ENCODE assay signal across 1 cellular context in genomic region chr19:873084-874019, GRCh38.
TF ChIP-seq lines count a peak whose summit lies in the region.

No MANE protein-coding gene starts in this region.

TF ChIP-seq in K562, 482 proteins besides CTCF, POLR2A, EP300 and RAD21:
- TF ChIP-seq ZNF280B (CRISPR knock-in tag; IDR thresholded peaks at IDR 0.05): no peak
- TF ChIP-seq ZNF3 (CRISPR knock-in tag; IDR thresholded peaks at IDR 0.05): no peak
- no peak for TF ChIP-seq GTF2B (IDR thresholded peaks at IDR 0.05; ENCODE audit: extremely low read depth, insufficient read length)
- TF ChIP-seq, protein P1, sequence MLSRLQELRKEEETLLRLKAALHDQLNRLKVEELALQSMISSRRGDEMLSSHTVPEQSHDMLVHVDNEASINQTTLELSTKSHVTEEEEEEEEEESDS (CRISPR knock-in tag; IDR thresholded peaks at IDR 0.05): no peak
- TF ChIP-seq SAFB2 (IDR thresholded peaks at IDR 0.05; ENCODE audit: borderline replicate concordance, low read depth, low read length, severe bottlenecking): no peak
- peak; percentile 45; the same call in 1 of the 2 replicates for TF ChIP-seq RBFOX2 (IDR thresholded peaks at IDR 0.05; ENCODE audit: low read depth, low read length)
- 0 out of 2 replicates have a peak, but pooled peaks have one; percentile 51 for TF ChIP-seq ELF1 (tag; IDR thresholded peaks at IDR 0.05)
- TF ChIP-seq ZNF445 (CRISPR knock-in tag; IDR thresholded peaks at IDR 0.05; ENCODE audit: low read depth): no peak
- peak; percentile 16; the same call in 1 of the 2 replicates for TF ChIP-seq ESRRA (IDR thresholded peaks at IDR 0.05; ENCODE audit: borderline replicate concordance, low read depth)
- TF ChIP-seq, protein P2, sequence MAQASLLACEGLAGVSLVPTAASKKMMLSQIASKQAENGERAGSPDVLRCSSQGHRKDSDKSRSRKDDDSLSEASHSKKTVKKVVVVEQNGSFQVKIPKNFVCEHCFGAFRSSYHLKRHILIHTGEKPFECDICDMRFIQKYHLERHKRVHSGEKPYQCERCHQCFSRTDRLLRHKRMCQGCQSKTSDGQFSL (CRISPR knock-in tag; IDR thresholded peaks at IDR 0.05): peak; percentile 38; the same call in 1 of the 2 replicates
- TF ChIP-seq, protein P2 (tag; IDR thresholded peaks at IDR 0.05): no peak
- no peak for TF ChIP-seq ZFP36 (IDR thresholded peaks at IDR 0.05; ENCODE audit: low read depth, low read length, partially characterized antibody)
- TF ChIP-seq, protein P3, sequence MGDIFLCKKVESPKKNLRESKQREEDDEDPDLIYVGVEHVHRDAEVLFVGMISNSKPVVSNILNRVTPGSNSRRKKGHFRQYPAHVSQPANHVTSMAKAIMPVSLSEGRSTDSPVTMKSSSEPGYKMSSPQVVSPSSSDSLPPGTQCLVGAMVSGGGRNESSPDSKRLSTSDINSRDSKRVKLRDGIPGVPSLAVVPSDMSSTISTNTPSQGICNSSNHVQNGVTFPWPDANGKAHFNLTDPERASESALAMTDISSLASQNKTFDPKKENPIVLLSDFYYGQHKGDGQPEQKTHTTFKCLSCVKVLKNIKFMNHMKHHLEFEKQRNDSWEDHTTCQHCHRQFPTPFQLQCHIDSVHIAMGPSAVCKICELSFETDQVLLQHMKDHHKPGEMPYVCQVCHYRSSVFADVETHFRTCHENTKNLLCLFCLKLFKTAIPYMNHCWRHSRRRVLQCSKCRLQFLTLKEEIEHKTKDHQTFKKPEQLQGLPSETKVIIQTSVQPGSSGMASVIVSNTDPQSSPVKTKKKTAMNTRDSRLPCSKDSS (IDR thresholded peaks at IDR 0.05; ENCODE audit: low read depth, partially characterized antibody): no peak
- no peak for TF ChIP-seq NR2C1 (IDR thresholded peaks at IDR 0.05)
- TF ChIP-seq NR2C1 (tag; IDR thresholded peaks at IDR 0.05): no peak
- TF ChIP-seq, protein P4, sequence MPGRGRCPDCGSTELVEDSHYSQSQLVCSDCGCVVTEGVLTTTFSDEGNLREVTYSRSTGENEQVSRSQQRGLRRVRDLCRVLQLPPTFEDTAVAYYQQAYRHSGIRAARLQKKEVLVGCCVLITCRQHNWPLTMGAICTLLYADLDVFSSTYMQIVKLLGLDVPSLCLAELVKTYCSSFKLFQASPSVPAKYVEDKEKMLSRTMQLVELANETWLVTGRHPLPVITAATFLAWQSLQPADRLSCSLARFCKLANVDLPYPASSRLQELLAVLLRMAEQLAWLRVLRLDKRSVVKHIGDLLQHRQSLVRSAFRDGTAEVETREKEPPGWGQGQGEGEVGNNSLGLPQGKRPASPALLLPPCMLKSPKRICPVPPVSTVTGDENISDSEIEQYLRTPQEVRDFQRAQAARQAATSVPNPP (IDR thresholded peaks at IDR 0.05; ENCODE audit: borderline replicate concordance, insufficient read depth, insufficient read length): no peak
- TF ChIP-seq, protein P5, sequence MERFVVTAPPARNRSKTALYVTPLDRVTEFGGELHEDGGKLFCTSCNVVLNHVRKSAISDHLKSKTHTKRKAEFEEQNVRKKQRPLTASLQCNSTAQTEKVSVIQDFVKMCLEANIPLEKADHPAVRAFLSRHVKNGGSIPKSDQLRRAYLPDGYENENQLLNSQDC (CRISPR knock-in tag; IDR thresholded peaks at IDR 0.05): no peak
- TF ChIP-seq ZNF561 (CRISPR knock-in tag; conservative IDR thresholded peaks at IDR 0.05): no peak
- no peak for TF ChIP-seq MYBL2 (IDR thresholded peaks at IDR 0.05; ENCODE audit: low read depth)
- TF ChIP-seq MYBL2 (CRISPR knock-in tag; IDR thresholded peaks at IDR 0.05; ENCODE audit: borderline replicate concordance): no peak
- TF ChIP-seq SMAD2 (IDR thresholded peaks at IDR 0.05; ENCODE audit: low read depth, low read length): no peak
- TF ChIP-seq ZNF583 (CRISPR knock-in tag; IDR thresholded peaks at IDR 0.05): no peak
- no peak for TF ChIP-seq MAFF (IDR thresholded peaks at IDR 0.05; ENCODE audit: low read length)
- no peak for TF ChIP-seq ZZZ3 (IDR thresholded peaks at IDR 0.05)
- TF ChIP-seq ZNF212 (CRISPR knock-in tag; IDR thresholded peaks at IDR 0.05): no peak
- TF ChIP-seq BCL6 (CRISPR knock-in tag; IDR thresholded peaks at IDR 0.05): no peak
- TF ChIP-seq ATF7 (IDR thresholded peaks at IDR 0.05): no peak
- TF ChIP-seq MTA2 (IDR thresholded peaks at IDR 0.05; ENCODE audit: low read depth): no peak
- TF ChIP-seq, protein P6, sequence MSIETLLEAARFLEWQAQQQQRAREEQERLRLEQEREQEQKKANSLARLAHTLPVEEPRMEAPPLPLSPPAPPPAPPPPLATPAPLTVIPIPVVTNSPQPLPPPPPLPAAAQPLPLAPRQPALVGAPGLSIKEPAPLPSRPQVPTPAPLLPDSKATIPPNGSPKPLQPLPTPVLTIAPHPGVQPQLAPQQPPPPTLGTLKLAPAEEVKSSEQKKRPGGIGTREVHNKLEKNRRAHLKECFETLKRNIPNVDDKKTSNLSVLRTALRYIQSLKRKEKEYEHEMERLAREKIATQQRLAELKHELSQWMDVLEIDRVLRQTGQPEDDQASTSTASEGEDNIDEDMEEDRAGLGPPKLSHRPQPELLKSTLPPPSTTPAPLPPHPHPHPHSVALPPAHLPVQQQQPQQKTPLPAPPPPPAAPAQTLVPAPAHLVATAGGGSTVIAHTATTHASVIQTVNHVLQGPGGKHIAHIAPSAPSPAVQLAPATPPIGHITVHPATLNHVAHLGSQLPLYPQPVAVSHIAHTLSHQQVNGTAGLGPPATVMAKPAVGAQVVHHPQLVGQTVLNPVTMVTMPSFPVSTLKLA (conservative IDR thresholded peaks at IDR 0.05): no peak
- no peak for TF ChIP-seq CBFA2T2 (conservative IDR thresholded peaks at IDR 0.05)
- TF ChIP-seq LCOR (CRISPR knock-in tag; IDR thresholded peaks at IDR 0.05): no peak
- TF ChIP-seq ETV1 (tag; conservative IDR thresholded peaks at IDR 0.05; ENCODE audit: low read depth): no peak
- TF ChIP-seq POLR2G (IDR thresholded peaks at IDR 0.05; ENCODE audit: low read depth, low read length): peak; percentile 69
- TF ChIP-seq MLX (CRISPR knock-in tag; conservative IDR thresholded peaks at IDR 0.05): no peak
- TF ChIP-seq ZFX (CRISPR knock-in tag; IDR thresholded peaks at IDR 0.05): 0 out of 2 replicates have a peak, but pooled peaks have one; percentile 3
- TF ChIP-seq NUFIP1 (IDR thresholded peaks at IDR 0.05; ENCODE audit: partially characterized antibody): no peak
- 0 out of 2 replicates have a peak, but pooled peaks have one; percentile 5 for TF ChIP-seq SPI1 (IDR thresholded peaks at IDR 0.05; ENCODE audit: borderline replicate concordance, low read depth, low read length)
- no peak for TF ChIP-seq KLF16 (IDR thresholded peaks at IDR 0.05)
- TF ChIP-seq ZBTB1 (CRISPR knock-in tag; IDR thresholded peaks at IDR 0.05; ENCODE audit: borderline replicate concordance, low read depth): no peak
- no peak for TF ChIP-seq ZNF830 (CRISPR knock-in tag; IDR thresholded peaks at IDR 0.05)
- TF ChIP-seq BCLAF1 (IDR thresholded peaks at IDR 0.05; ENCODE audit: borderline replicate concordance in 1 of 2, control insufficient read depth in 1 of 2, low read depth in 2 of 2, low read length in 1 of 2): no peak
- TF ChIP-seq, protein P7, sequence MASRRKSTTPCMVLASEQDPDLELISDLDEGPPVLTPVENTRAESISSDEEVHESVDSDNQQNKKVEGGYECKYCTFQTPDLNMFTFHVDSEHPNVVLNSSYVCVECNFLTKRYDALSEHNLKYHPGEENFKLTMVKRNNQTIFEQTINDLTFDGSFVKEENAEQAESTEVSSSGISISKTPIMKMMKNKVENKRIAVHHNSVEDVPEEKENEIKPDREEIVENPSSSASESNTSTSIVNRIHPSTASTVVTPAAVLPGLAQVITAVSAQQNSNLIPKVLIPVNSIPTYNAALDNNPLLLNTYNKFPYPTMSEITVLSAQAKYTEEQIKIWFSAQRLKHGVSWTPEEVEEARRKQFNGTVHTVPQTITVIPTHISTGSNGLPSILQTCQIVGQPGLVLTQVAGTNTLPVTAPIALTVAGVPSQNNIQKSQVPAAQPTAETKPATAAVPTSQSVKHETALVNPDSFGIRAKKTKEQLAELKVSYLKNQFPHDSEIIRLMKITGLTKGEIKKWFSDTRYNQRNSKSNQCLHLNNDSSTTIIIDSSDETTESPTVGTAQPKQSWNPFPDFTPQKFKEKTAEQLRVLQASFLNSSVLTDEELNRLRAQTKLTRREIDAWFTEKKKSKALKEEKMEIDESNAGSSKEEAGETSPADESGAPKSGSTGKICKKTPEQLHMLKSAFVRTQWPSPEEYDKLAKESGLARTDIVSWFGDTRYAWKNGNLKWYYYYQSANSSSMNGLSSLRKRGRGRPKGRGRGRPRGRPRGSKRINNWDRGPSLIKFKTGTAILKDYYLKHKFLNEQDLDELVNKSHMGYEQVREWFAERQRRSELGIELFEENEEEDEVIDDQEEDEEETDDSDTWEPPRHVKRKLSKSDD (conservative IDR thresholded peaks at IDR 0.05; ENCODE audit: low read length): no peak
- TF ChIP-seq BCOR (IDR thresholded peaks at IDR 0.05): no peak
- TF ChIP-seq POLR2AphosphoS5 (IDR thresholded peaks at IDR 0.05; ENCODE audit: control insufficient read depth, insufficient read depth, low read depth, low read length): no peak
- TF ChIP-seq SMARCA4 (IDR thresholded peaks at IDR 0.05): no peak
- TF ChIP-seq TCF7L2 (IDR thresholded peaks at IDR 0.05; ENCODE audit: low read depth, low read length): no peak
- TF ChIP-seq PHF8 (IDR thresholded peaks at IDR 0.05; ENCODE audit: borderline replicate concordance, low read length): no peak
- no peak for TF ChIP-seq HOXB6 (CRISPR knock-in tag; IDR thresholded peaks at IDR 0.05; ENCODE audit: borderline replicate concordance)
- TF ChIP-seq ARID2 (IDR thresholded peaks at IDR 0.05): no peak
